In genomic region chr20:1875169-1875554, GRCh38 we compare ENCODE assay signal across 2 cellular contexts.
TF ChIP-seq lines count a peak whose summit lies in the region.

No MANE protein-coding gene starts in this region.

TF ChIP-seq in HepG2, 621 proteins besides CTCF, POLR2A, EP300 and RAD21 (continues in another document):
- no peak for TF ChIP-seq RERE (CRISPR knock-in tag; IDR thresholded peaks at IDR 0.05; ENCODE audit: low read depth)
- TF ChIP-seq PHF21A (CRISPR knock-in tag; IDR thresholded peaks at IDR 0.05) = no peak
- TF ChIP-seq DRAP1 (CRISPR knock-in tag; IDR thresholded peaks at IDR 0.05) = no peak
- TF ChIP-seq PTBP1 (IDR thresholded peaks at IDR 0.05; ENCODE audit: low read depth, low read length, poor library complexity, severe bottlenecking) = no peak
- TF ChIP-seq, protein P1, sequence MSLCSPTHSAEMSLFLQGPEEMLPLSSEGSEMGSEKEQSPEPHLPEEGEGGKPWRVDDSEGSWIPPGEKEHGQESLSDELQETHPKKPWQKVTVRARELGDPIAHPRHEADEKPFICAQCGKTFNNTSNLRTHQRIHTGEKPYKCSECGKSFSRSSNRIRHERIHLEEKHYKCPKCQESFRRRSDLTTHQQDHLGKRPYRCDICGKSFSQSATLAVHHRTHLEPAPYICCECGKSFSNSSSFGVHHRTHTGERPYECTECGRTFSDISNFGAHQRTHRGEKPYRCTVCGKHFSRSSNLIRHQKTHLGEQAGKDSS (CRISPR knock-in tag; IDR thresholded peaks at IDR 0.05; ENCODE audit: borderline replicate concordance, low read depth) = 0 out of 2 replicates have a peak, but pooled peaks have one; percentile 25
- peak; percentile 82; the same call in 1 of the 2 replicates for TF ChIP-seq ZMAT5 (CRISPR knock-in tag; IDR thresholded peaks at IDR 0.05; ENCODE audit: borderline replicate concordance, low read depth)
- TF ChIP-seq, protein P2, sequence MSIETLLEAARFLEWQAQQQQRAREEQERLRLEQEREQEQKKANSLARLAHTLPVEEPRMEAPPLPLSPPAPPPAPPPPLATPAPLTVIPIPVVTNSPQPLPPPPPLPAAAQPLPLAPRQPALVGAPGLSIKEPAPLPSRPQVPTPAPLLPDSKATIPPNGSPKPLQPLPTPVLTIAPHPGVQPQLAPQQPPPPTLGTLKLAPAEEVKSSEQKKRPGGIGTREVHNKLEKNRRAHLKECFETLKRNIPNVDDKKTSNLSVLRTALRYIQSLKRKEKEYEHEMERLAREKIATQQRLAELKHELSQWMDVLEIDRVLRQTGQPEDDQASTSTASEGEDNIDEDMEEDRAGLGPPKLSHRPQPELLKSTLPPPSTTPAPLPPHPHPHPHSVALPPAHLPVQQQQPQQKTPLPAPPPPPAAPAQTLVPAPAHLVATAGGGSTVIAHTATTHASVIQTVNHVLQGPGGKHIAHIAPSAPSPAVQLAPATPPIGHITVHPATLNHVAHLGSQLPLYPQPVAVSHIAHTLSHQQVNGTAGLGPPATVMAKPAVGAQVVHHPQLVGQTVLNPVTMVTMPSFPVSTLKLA (IDR thresholded peaks at IDR 0.05) = peak; percentile 66
- TF ChIP-seq HMG20A (CRISPR knock-in tag; IDR thresholded peaks at IDR 0.05; ENCODE audit: borderline replicate concordance) = no peak
- no peak for TF ChIP-seq POLR2AphosphoS5 (IDR thresholded peaks at IDR 0.05; ENCODE audit: low read depth, low read length)
- TF ChIP-seq ZSCAN29 (CRISPR knock-in tag; conservative IDR thresholded peaks at IDR 0.05) = 0 out of 2 replicates have a peak, but pooled peaks have one; percentile 18
- TF ChIP-seq KDM3A (CRISPR knock-in tag; IDR thresholded peaks at IDR 0.05; ENCODE audit: low read depth) = no peak
- TF ChIP-seq, protein P3, sequence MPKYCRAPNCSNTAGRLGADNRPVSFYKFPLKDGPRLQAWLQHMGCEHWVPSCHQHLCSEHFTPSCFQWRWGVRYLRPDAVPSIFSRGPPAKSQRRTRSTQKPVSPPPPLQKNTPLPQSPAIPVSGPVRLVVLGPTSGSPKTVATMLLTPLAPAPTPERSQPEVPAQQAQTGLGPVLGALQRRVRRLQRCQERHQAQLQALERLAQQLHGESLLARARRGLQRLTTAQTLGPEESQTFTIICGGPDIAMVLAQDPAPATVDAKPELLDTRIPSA (CRISPR knock-in tag; IDR thresholded peaks at IDR 0.05; ENCODE audit: borderline replicate concordance) = no peak
- 0 out of 2 replicates have a peak, but pooled peaks have one; percentile 20 for TF ChIP-seq ZNF644 (CRISPR knock-in tag; IDR thresholded peaks at IDR 0.05; ENCODE audit: low read depth)
- no peak for TF ChIP-seq NONO (IDR thresholded peaks at IDR 0.05)
- TF ChIP-seq NONO (CRISPR knock-in tag; conservative IDR thresholded peaks at IDR 0.05) = no peak
- TF ChIP-seq KDM5A (IDR thresholded peaks at IDR 0.05; ENCODE audit: borderline replicate concordance, low read length) = no peak
- no peak for TF ChIP-seq ATAD3A (CRISPR knock-in tag; IDR thresholded peaks at IDR 0.05)
- no peak for TF ChIP-seq ZSCAN12 (CRISPR knock-in tag; IDR thresholded peaks at IDR 0.05)

TF ChIP-seq in H1, 55 proteins besides CTCF, POLR2A, EP300 and RAD21:
- no peak for TF ChIP-seq NANOG (IDR thresholded peaks at IDR 0.05; ENCODE audit: insufficient read depth, low read depth, low read length, poor library complexity, severe bottlenecking)
- no peak for TF ChIP-seq TCF12 (IDR thresholded peaks at IDR 0.05; ENCODE audit: low read depth, low read length)
- TF ChIP-seq RBBP5 (IDR thresholded peaks at IDR 0.05; ENCODE audit: borderline replicate concordance, low read depth, low read length) = no peak
- TF ChIP-seq HDAC2 (IDR thresholded peaks at IDR 0.05; ENCODE audit: borderline replicate concordance in 1 of 2, low read depth in 2 of 2, low read length in 2 of 2) = no peak
- TF ChIP-seq SP2 (IDR thresholded peaks at IDR 0.05; ENCODE audit: low read length) = no peak
- no peak for TF ChIP-seq ATF3 (IDR thresholded peaks at IDR 0.05; ENCODE audit: insufficient read depth, low read depth, low read length)
- no peak for TF ChIP-seq ZNF274 (IDR thresholded peaks at IDR 0.05; ENCODE audit: borderline replicate concordance, extremely low read depth, low read length)
- TF ChIP-seq SP1 (IDR thresholded peaks at IDR 0.05; ENCODE audit: low read depth, low read length) = no peak
- TF ChIP-seq FOSL1 (IDR thresholded peaks at IDR 0.05; ENCODE audit: insufficient read depth, low read depth, low read length) = no peak
- TF ChIP-seq POU5F1 (IDR thresholded peaks at IDR 0.05; ENCODE audit: low read depth, low read length) = no peak
- no peak for TF ChIP-seq KDM4A (IDR thresholded peaks at IDR 0.05; ENCODE audit: low read depth, low read length, severe bottlenecking)
- TF ChIP-seq NRF1 (IDR thresholded peaks at IDR 0.05; ENCODE audit: low read depth, low read length) = no peak
- no peak for TF ChIP-seq MAFK (IDR thresholded peaks at IDR 0.05; ENCODE audit: low read depth, low read length)
- TF ChIP-seq RFX5 (IDR thresholded peaks at IDR 0.05; ENCODE audit: borderline replicate concordance, low read depth, low read length) = no peak
- TF ChIP-seq, protein P4, sequence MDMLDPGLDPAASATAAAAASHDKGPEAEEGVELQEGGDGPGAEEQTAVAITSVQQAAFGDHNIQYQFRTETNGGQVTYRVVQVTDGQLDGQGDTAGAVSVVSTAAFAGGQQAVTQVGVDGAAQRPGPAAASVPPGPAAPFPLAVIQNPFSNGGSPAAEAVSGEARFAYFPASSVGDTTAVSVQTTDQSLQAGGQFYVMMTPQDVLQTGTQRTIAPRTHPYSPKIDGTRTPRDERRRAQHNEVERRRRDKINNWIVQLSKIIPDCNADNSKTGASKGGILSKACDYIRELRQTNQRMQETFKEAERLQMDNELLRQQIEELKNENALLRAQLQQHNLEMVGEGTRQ (IDR thresholded peaks at IDR 0.05; ENCODE audit: low read length) = no peak
- no peak for TF ChIP-seq CHD1 (IDR thresholded peaks at IDR 0.05; ENCODE audit: low read depth, low read length)
- TF ChIP-seq CTBP2 (IDR thresholded peaks at IDR 0.05; ENCODE audit: borderline replicate concordance, insufficient read depth, insufficient read length, low read length) = no peak
- no peak for TF ChIP-seq BCL11A (IDR thresholded peaks at IDR 0.05; ENCODE audit: low read depth in 2 of 2, low read length in 2 of 2)
- no peak for TF ChIP-seq GTF2F1 (IDR thresholded peaks at IDR 0.05; ENCODE audit: borderline replicate concordance, low read depth, low read length)
